ENCODE assay signal across 1 cellular context in genomic region chr14:76181546-76181945, GRCh38.
TF ChIP-seq lines count a peak whose summit lies in the region.

No MANE protein-coding gene starts in this region.

TF ChIP-seq in Ishikawa, 13 proteins besides CTCF, POLR2A, EP300 and RAD21 (continued from another document):
- TF ChIP-seq REST (IDR thresholded peaks at IDR 0.05; ENCODE audit: low read depth) (no peak), YY1 (IDR thresholded peaks at IDR 0.05; ENCODE audit: low read depth) (no peak), CEBPB (IDR thresholded peaks at IDR 0.05) (no peak), MAX (IDR thresholded peaks at IDR 0.05) (no peak), TAF1 (IDR thresholded peaks at IDR 0.05; ENCODE audit: low read depth) (no peak), NFIC (IDR thresholded peaks at IDR 0.05) (no peak), TCF12 (IDR thresholded peaks at IDR 0.05; ENCODE audit: low read depth) (no peak)
